ENCODE assay signal across 20 cellular contexts in the genomic region with DNA sequence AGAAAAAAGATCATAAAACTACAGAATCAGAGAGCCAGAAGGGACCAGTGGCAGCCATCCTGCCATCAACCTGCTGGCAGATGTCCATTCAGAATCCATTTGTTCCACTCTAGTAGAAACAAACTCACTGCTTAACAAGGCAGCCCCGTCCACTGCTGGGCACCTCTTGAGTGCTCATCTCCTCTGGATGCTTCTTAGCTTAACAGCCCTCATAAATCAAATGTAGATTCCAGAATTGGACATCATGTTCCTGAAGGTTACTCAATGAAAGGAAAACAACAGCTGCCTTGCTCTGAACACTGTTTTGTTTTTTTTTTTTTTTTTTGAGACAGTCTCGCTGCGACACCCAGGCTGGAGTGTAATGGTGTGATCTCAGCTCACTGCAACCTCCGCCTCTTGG. TPM values are rescaled to one million over a fixed set of nuclear protein-coding genes. Genes with fewer than 3 reads are reported as not detected.
DNase-seq lines count a peak whose midpoint lies in the region; ATAC-seq and TF ChIP-seq lines count a peak whose summit lies in the region.
"Had no signal": no experiment of that assay in that cellular context is flagged by ENCODE, and none has a peak within 500 bp of the region (broad histone marks: within the 10 kb centered on the region; RNA-seq: fewer than 3 reads in every experiment).

No MANE protein-coding gene starts in this region.

- peak; percentile 57 for ATAC-seq in gastroesophageal sphincter
- no peak for ATAC-seq in stimulated activated naive B cell treated with anti-CD40 and anti-IgM and Interleukin-4, amounts not matched to agents 10 μg/mL and 1 μg/mL and 100 μg/mL, for 72 hours (replicated peaks)
- ATAC-seq: left ventricle myocardium superior; Panc1; stimulated activated effector memory CD8-positive, alpha-beta T cell treated with anti-CD3 and anti-CD28 coated beads, Interleukin-12 subunit alpha, Interleukin-12 subunit beta, amount 100 ng/mL, for 72 hours had no signal

- no peak overlapping the region for H3K27ac Mint-ChIP-seq in stimulated activated naive B cell treated with anti-CD40 and anti-IgM and Interleukin-4, amounts not matched to agents 10 μg/mL and 1 μg/mL and 100 μg/mL, for 72 hours
- H3K27ac Mint-ChIP-seq: activated naive CD8-positive, alpha-beta T cell; HFFc6; stimulated activated effector memory CD8-positive, alpha-beta T cell treated with anti-CD3 and anti-CD28 coated beads, Interleukin-12 subunit alpha, Interleukin-12 subunit beta, amount 100 ng/mL, for 72 hours had no signal

- H3K4me3 Mint-ChIP-seq in stimulated activated naive B cell treated with anti-CD40 and anti-IgM and Interleukin-4, amounts not matched to agents 10 μg/mL and 1 μg/mL and 100 μg/mL, for 72 hours, result no peak overlapping the region
- H3K4me3 Mint-ChIP-seq: activated naive CD8-positive, alpha-beta T cell; CD8-positive, alpha-beta memory T cell; HFFc6; stimulated activated effector memory CD8-positive, alpha-beta T cell treated with anti-CD3 and anti-CD28 coated beads, Interleukin-12 subunit alpha, Interleukin-12 subunit beta, amount 100 ng/mL, for 72 hours had no signal

- peaks cover 22 to 49% of the 10 kb centered on the region in 2 donors for H3K36me3 Mint-ChIP-seq in stimulated activated naive B cell treated with anti-CD40 and anti-IgM and Interleukin-4, amounts not matched to agents 10 μg/mL and 1 μg/mL and 100 μg/mL, for 72 hours

- in situ Hi-C loops in brain microvascular endothelial cell (cut with HindIII; ENCODE audit: low pct_ligation_motif_present, low sequenced_read_pairs), result no loop called here

- H3K27ac ChIP-seq in gastroesophageal sphincter (no peak overlapping the region), brain microvascular endothelial cell (no peak overlapping the region)
- H3K27ac ChIP-seq: thoracic aorta had no signal

- TF ChIP-seq CTCF in gastroesophageal sphincter (IDR thresholded peaks at IDR 0.05) (no peak), brain microvascular endothelial cell (IDR thresholded peaks at IDR 0.05; ENCODE audit: low read depth, low read length, missing control alignments) (no peak)

- H3K4me1 ChIP-seq in gastroesophageal sphincter, result peaks cover 0 to 15% (median 4%) of the 10 kb centered on the region in 3 donors

- no peak for TF ChIP-seq EP300 in gastroesophageal sphincter (IDR thresholded peaks at IDR 0.05)

- H3K4me1 Mint-ChIP-seq in stimulated activated naive B cell treated with anti-CD40 and anti-IgM and Interleukin-4, amounts not matched to agents 10 μg/mL and 1 μg/mL and 100 μg/mL, for 72 hours, result peaks cover 0 to 3% of the 10 kb centered on the region in 2 donors

- DNase-seq in HCEC 1CT (peak; percentile 43), NCI-H2227 treated with DMSO at 0.1 percent for 48 hours (lab: John Stamatoyannopoulos, UW) (peak; percentile 70), skeletal muscle cell (ENCODE audit: low read depth) (peak; percentile 78), brain microvascular endothelial cell (no peak), UCSD-AML1 (lab: John Stamatoyannopoulos, UW; ENCODE audit: unreplicated experiment) (no peak)
- no peak for DNase-seq in stimulated activated naive B cell treated with anti-CD40 and anti-IgM and Interleukin-4, amounts not matched to agents 10 μg/mL and 1 μg/mL and 100 μg/mL, for 72 hours
- DNase-seq: activated CD8-positive, alpha-beta memory T cell treated with anti-CD3 and anti-CD28 coated beads for 24 hours; CD8-positive, alpha-beta memory T cell; HFFc6; IMR-90; left ventricle myocardium superior; MG63; occipital lobe; T-helper 2 cell had no signal

- H3K27me3 Mint-ChIP-seq in stimulated activated naive B cell treated with anti-CD40 and anti-IgM and Interleukin-4, amounts not matched to agents 10 μg/mL and 1 μg/mL and 100 μg/mL, for 72 hours, result no peaks in the 10 kb centered on the region
- H3K27me3 Mint-ChIP-seq: activated naive CD8-positive, alpha-beta T cell; CD8-positive, alpha-beta memory T cell had no signal

- H3K27me3 ChIP-seq in gastroesophageal sphincter (no peaks in the 10 kb centered on the region), brain microvascular endothelial cell (replicated peaks) (no peaks in the 10 kb centered on the region)
- H3K27me3 ChIP-seq: MG63 had no signal

- WGBS in gastroesophageal sphincter (ENCODE audit: low coverage in 1 of 2), 2 donors, result 54 to 81% methylated on average over 1 to 4 of the region's 4 CpGs

- no peak overlapping the region for H3K4me3 ChIP-seq in gastroesophageal sphincter
- H3K4me3 ChIP-seq in skeletal muscle cell (ENCODE audit: low read depth, low read length), result no peak overlapping the region
- no peak overlapping the region for H3K4me3 ChIP-seq in brain microvascular endothelial cell (ENCODE audit: low read depth, low read length)
- H3K4me3 ChIP-seq: MG63, thoracic aorta had no signal

- no peak for TF ChIP-seq POLR2A in gastroesophageal sphincter (IDR thresholded peaks at IDR 0.05)

- H3K9me3 ChIP-seq in gastroesophageal sphincter, result no peaks in the 10 kb centered on the region
- H3K9me3 ChIP-seq: MG63, thoracic aorta had no signal

- H3K9me3 Mint-ChIP-seq in stimulated activated naive B cell treated with anti-CD40 and anti-IgM and Interleukin-4, amounts not matched to agents 10 μg/mL and 1 μg/mL and 100 μg/mL, for 72 hours, result no peaks in the 10 kb centered on the region
- H3K9me3 Mint-ChIP-seq: CD8-positive, alpha-beta memory T cell; HFFc6; stimulated activated effector memory CD8-positive, alpha-beta T cell treated with anti-CD3 and anti-CD28 coated beads, Interleukin-12 subunit alpha, Interleukin-12 subunit beta, amount 100 ng/mL, for 72 hours had no signal

- H3K36me3 ChIP-seq in gastroesophageal sphincter (peaks cover 0 to 65% of the 10 kb centered on the region in 2 donors), brain microvascular endothelial cell (replicated peaks) (no peaks in the 10 kb centered on the region)

RNA-seq across cellular contexts. Expression of gene ABCC5, which starts 37.3 kb away (rescaled TPM):
- total RNA-seq in gastroesophageal sphincter, result 10 to 100 TPM; 16.2 to 25.1 (median 17.5) TPM

RNA-seq across cellular contexts. Expression of gene HTR3D, which starts 51.1 kb away (rescaled TPM):
- total RNA-seq in gastroesophageal sphincter, result not detected
- total RNA-seq: CD8-positive, alpha-beta memory T cell; HFFc6; IMR-90; left ventricle myocardium superior; occipital lobe; SK-MEL-5; thoracic aorta had no signal

Comparison
In these comparisons a context has a peak if more than half of its experiments do, and no peak if none do; other contexts are left out.
1. DNase-seq: peak in HCEC 1CT (single experiment), NCI-H2227 treated with DMSO at 0.1 percent for 48 hours (single experiment) and skeletal muscle cell (single experiment); none in brain microvascular endothelial cell (single experiment), stimulated activated naive B cell treated with anti-CD40 and anti-IgM and Interleukin-4, amounts not matched to agents 10 μg/mL and 1 μg/mL and 100 μg/mL, for 72 hours (single experiment) and UCSD-AML1 (single experiment).